In genomic region chr18:25305584-25305983, GRCh38 we compare ENCODE assay signal across 18 cellular contexts. TPM values are rescaled to one million over a fixed set of nuclear protein-coding genes. Genes with fewer than 3 reads are reported as not detected.
DNase-seq lines count a peak whose midpoint lies in the region; ATAC-seq, FAIRE-seq and TF ChIP-seq lines count a peak whose summit lies in the region.
"Had no signal": no experiment of that assay in that cellular context is flagged by ENCODE, and none has a peak within 500 bp of the region (broad histone marks: within the 10 kb centered on the region; RNA-seq: fewer than 3 reads in every experiment).

No MANE protein-coding gene starts in this region.

- H3K27me3 ChIP-seq in PC-3 (ENCODE audit: low read length): no peaks in the 10 kb centered on the region
- H3K27me3 ChIP-seq in endothelial cell of umbilical vein (ENCODE audit: control insufficient read depth in 2 of 2, insufficient read depth in 2 of 2, low read length in 2 of 2): no peaks in the 10 kb centered on the region
- H3K27me3 ChIP-seq: BE2C had no signal

- ATAC-seq in PC-3 (peak; percentile 15; the same call in 1 of the 2 replicates), HG02610 (IDR thresholded peaks at IDR 0.05; ENCODE audit: unreplicated experiment) (no peak), HG03280 (IDR thresholded peaks at IDR 0.05; ENCODE audit: unreplicated experiment) (no peak)

- no TSS peak for BruUV-seq in PC-3 (replicated peaks; lab: Mats Ljungman, UMichigan)
- BruUV-seq in endothelial cell of umbilical vein (replicated peaks; lab: Mats Ljungman, UMichigan): no TSS peak

- H3K9me3 ChIP-seq in PC-3 (ENCODE audit: low read length) (no peaks in the 10 kb centered on the region), endothelial cell of umbilical vein (replicated peaks; ENCODE audit: control insufficient read depth, insufficient read depth, low read length) (no peaks in the 10 kb centered on the region)
- H3K9me3 ChIP-seq: BE2C, Caco-2 had no signal

- DNase-seq in ELR (ENCODE audit: low read depth) (peak; percentile 13), PC-3 (peak; percentile 19), endothelial cell of umbilical vein (ENCODE audit: low read depth, low spot score) (no peak), iris pigment epithelial cell (ENCODE audit: low read depth) (peak; percentile 20), DMS114 treated with DMSO at 0.1 percent for 48 hours (lab: John Stamatoyannopoulos, UW; ENCODE audit: unreplicated experiment) (no peak), COLO668 (lab: John Stamatoyannopoulos, UW; ENCODE audit: unreplicated experiment) (no peak)
- DNase-seq: BE2C; Caco-2; CD4-positive, alpha-beta memory T cell; DMS53; KG1 had no signal

- TF ChIP-seq CTCF in PC-3 (conservative IDR thresholded peaks at IDR 0.05; ENCODE audit: low read depth, low read length): no peak
- TF ChIP-seq CTCF in endothelial cell of umbilical vein (IDR thresholded peaks at IDR 0.05; ENCODE audit: extremely low read depth in 1 of 2, insufficient read depth in 1 of 2, low read depth in 1 of 2, low read length in 2 of 2): no peak

- H3K4me3 ChIP-seq in PC-3 (ENCODE audit: low read length) (no peak overlapping the region), endothelial cell of umbilical vein (replicated peaks in 1 of 3; ENCODE audit: insufficient read depth in 1 of 3, low read depth in 1 of 3, low read length in 3 of 3) (no peak overlapping the region)

- no peaks in the 10 kb centered on the region for H3F3A ChIP-seq in PC-3 (ENCODE audit: low read length, unreplicated experiment)

- no peak for TF ChIP-seq POLR2A in endothelial cell of umbilical vein (IDR thresholded peaks at IDR 0.05; ENCODE audit: low read depth, low read length)

- CTCF ChIA-PET in PC-3 (lab: Charles Lee): no interaction called here
- CTCF ChIA-PET in endothelial cell of umbilical vein (lab: Charles Lee): interaction anchor here (1.2 kb wide), 1 partner anchor 10 kb away, joined by 3 read pairs; no protein-coding TSS in a partner anchor

- POLR2A ChIA-PET in PC-3 (lab: Charles Lee; ENCODE audit: unreplicated experiment): no interaction called here
- POLR2A ChIA-PET in endothelial cell of umbilical vein (lab: Charles Lee): no interaction called here

- H4K20me1 ChIP-seq in PC-3 (ENCODE audit: low read length): no peaks in the 10 kb centered on the region
- H4K20me1 ChIP-seq in endothelial cell of umbilical vein (replicated peaks; ENCODE audit: control insufficient read depth, extremely low read depth, insufficient read depth, low read length): peaks cover 6% of the 10 kb centered on the region

- no peaks in the 10 kb centered on the region for H3K9me2 ChIP-seq in PC-3 (replicated peaks; ENCODE audit: low read length)

- no peaks in the 10 kb centered on the region for H3K9me1 ChIP-seq in endothelial cell of umbilical vein (replicated peaks; ENCODE audit: control insufficient read depth, extremely low read depth, insufficient read depth, low read length)

- H3K36me3 ChIP-seq in PC-3 (ENCODE audit: low read depth, low read length) (no peaks in the 10 kb centered on the region), endothelial cell of umbilical vein (ENCODE audit: control insufficient read depth in 2 of 2, extremely low read depth in 1 of 2, insufficient read depth in 2 of 2, low read length in 2 of 2) (peaks cover 2 to 23% of the 10 kb centered on the region in 2 experiments)
- H3K36me3 ChIP-seq: BE2C had no signal

- intact Hi-C loops in PC-3 (cut with micrococcal nuclease): no loop called here
- intact Hi-C loops in endothelial cell of umbilical vein (cut with micrococcal nuclease): no loop called here

- dilution Hi-C loops in endothelial cell of umbilical vein (cut with MboI; ENCODE audit: extremely low pct_ligation_motif_present, low sequenced_read_pairs): no loop called here

- H3K79me2 ChIP-seq in PC-3 (ENCODE audit: low read length) (no peaks in the 10 kb centered on the region), endothelial cell of umbilical vein (ENCODE audit: control insufficient read depth, insufficient read depth, low read length) (peaks cover 48% of the 10 kb centered on the region)

- H3K27ac ChIP-seq in PC-3 (ENCODE audit: low read length) (no peak overlapping the region), endothelial cell of umbilical vein (ENCODE audit: insufficient read depth, low read depth, low read length) (no peak overlapping the region)
- H3K27ac ChIP-seq: C4-2B had no signal

- no peak for FAIRE-seq in endothelial cell of umbilical vein (lab: Jason Lieb, UNC)
- FAIRE-seq: G401.6, GM12892, H54 had no signal

- H3K4me2 ChIP-seq in PC-3 (ENCODE audit: low read length): no peak overlapping the region
- peak overlapping the region; percentile 43 for H3K4me2 ChIP-seq in endothelial cell of umbilical vein (ENCODE audit: insufficient read depth, low read length)

- H3K9ac ChIP-seq in PC-3 (ENCODE audit: low read length) (no peak overlapping the region), endothelial cell of umbilical vein (replicated peaks; ENCODE audit: extremely low read depth, insufficient read depth, low read length) (no peak overlapping the region)

- no peaks in the 10 kb centered on the region; the same call in 1 of the 2 replicates for H3K4me1 ChIP-seq in PC-3 (ENCODE audit: insufficient read depth, low read length)
- H3K4me1 ChIP-seq in endothelial cell of umbilical vein (ENCODE audit: control insufficient read depth, extremely low read depth, insufficient read depth, low read length): peaks cover 26% of the 10 kb centered on the region
- H3K4me1 ChIP-seq: BE2C, Caco-2 had no signal

- H2AFZ ChIP-seq in PC-3 (ENCODE audit: low read length) (no peak overlapping the region), endothelial cell of umbilical vein (ENCODE audit: low read depth, low read length) (no peak overlapping the region)

TF ChIP-seq in endothelial cell of umbilical vein, 7 proteins besides CTCF, POLR2A, EP300 and RAD21:
- TF ChIP-seq JUN (IDR thresholded peaks at IDR 0.05; ENCODE audit: borderline replicate concordance, insufficient read depth, insufficient read length, low read depth) (peak; percentile 19), GATA2 (IDR thresholded peaks at IDR 0.05; ENCODE audit: insufficient read depth, insufficient read length, low read depth, low read length) (peak; percentile 15), POLR2AphosphoS5 (IDR thresholded peaks at IDR 0.05; ENCODE audit: insufficient read depth, low read depth, low read length) (no peak), MAX (IDR thresholded peaks at IDR 0.05; ENCODE audit: insufficient read depth, insufficient read length) (no peak), FOS (IDR thresholded peaks at IDR 0.05; ENCODE audit: borderline replicate concordance, insufficient read depth, low read length) (peak; percentile 26)

RNA-seq across cellular contexts. Expression of gene ZNF521, which starts 46.4 kb away (rescaled TPM):
- total RNA-seq in PC-3 (2014; rRNA removed): 0.04 TPM in 1 of 2 replicates, not detected in the other
- total RNA-seq in endothelial cell of umbilical vein: 166 and 168 TPM in 2 replicates
- polyA plus RNA-seq in endothelial cell of umbilical vein: 90.8 and 111 TPM in 2 replicates
- 149 and 168 TPM in 2 replicates for polyA plus RNA-seq in endothelial cell of umbilical vein (2011; cell fraction: cytosol; rRNA removed)
- 253 and 280 TPM in 2 replicates for polyA plus RNA-seq in endothelial cell of umbilical vein (2011; cell fraction: nucleus; rRNA removed)
- polyA plus RNA-seq in endothelial cell of umbilical vein (2012): 50.5 and 58.7 TPM in 2 replicates
- 494 and 502 TPM in 2 replicates for polyA minus RNA-seq in endothelial cell of umbilical vein
- not detected for polyA minus RNA-seq in endothelial cell of umbilical vein (2011; cell fraction: cytosol; rRNA and poly(A)+ RNA removed)
- 1,104 and 1,171 TPM in 2 replicates for polyA minus RNA-seq in endothelial cell of umbilical vein (2011; cell fraction: nucleus; rRNA and poly(A)+ RNA removed)
- total RNA-seq: Caco-2; CD4-positive, alpha-beta memory T cell had no signal
- polyA plus RNA-seq: CD4-positive, alpha-beta memory T cell; IgD-negative memory B cell had no signal

Comparison
In these comparisons a context has a peak if more than half of its experiments do, and no peak if none do; other contexts are left out.
1. DNase-seq: peak in ELR (single experiment), PC-3 (single experiment) and iris pigment epithelial cell (single experiment); none in endothelial cell of umbilical vein (single experiment), DMS114 treated with DMSO at 0.1 percent for 48 hours (single experiment) and COLO668 (single experiment).
2. RNA of gene ZNF521, which starts 46.4 kb away (total RNA-seq): 166 to 168 TPM in endothelial cell of umbilical vein; 0.04 TPM in PC-3; every median in the first group is over 100 times any median in the second.